24 cellular contexts compared by ENCODE assay signal in genomic region chr5:176188506-176189193, GRCh38.
"Had no signal": no experiment of that assay in that cellular context is flagged by ENCODE, and none has a peak within 500 bp of the region (broad histone marks: within the 10 kb centered on the region; RNA-seq: fewer than 3 reads in every experiment).

No MANE protein-coding gene starts in this region.

- DNase-seq: activated CD4-positive, alpha-beta T cell treated with anti-CD3 and anti-CD28 coated beads for 48 hours; activated CD4-positive, alpha-beta T cell treated with anti-CD3 and anti-CD28 coated beads, Interleukin-2, amount 50 U/mL, for 4 hours; activated CD4-positive, CD25-positive, alpha-beta regulatory T cell treated with anti-CD3 and anti-CD28 coated beads, Interleukin-2, amount 50 U/mL, for 72 hours; activated CD8-positive, alpha-beta memory T cell treated with anti-CD3 and anti-CD28 coated beads, Interleukin-2, amount 50 U/mL, for 48 hours; activated CD8-positive, alpha-beta T cell treated with anti-CD3 and anti-CD28 coated beads, Interleukin-2, amount 10 ng/mL, durations not matched to agents 7 days and 5 days; activated naive CD4-positive, alpha-beta T cell treated with anti-CD3 and anti-CD28 coated beads, Interleukin-2, amount 50 U/mL, for 16 hours; activated naive CD8-positive, alpha-beta T cell treated with anti-CD3 and anti-CD28 coated beads, Interleukin-2, amount 10 ng/mL, durations not matched to agents 7 days and 5 days; activated T-cell treated with anti-CD3 and anti-CD28 coated beads, Interleukin-2, amount 50 U/mL, for 1 hour; anterior cingulate cortex; Kasumi-1; NCI-H1048; NCI-H146; NCI-H187 treated with DMSO at 0.1 percent for 48 hours; NCI-H2081 treated with DMSO at 0.1 percent for 48 hours; NCI-H446; NCI-H524; Peyer's patch; Right ventricle myocardium superior; SW 1271 had no signal

- H3K36me3 Mint-ChIP-seq: activated naive CD8-positive, alpha-beta T cell treated with anti-CD3 and anti-CD28 coated beads, Interleukin-2, amount 10 ng/mL, durations not matched to agents 7 days and 5 days; WTC11 had no signal

- H3K27ac ChIP-seq: adrenal gland, Peyer's patch, RWPE1, SJSA1 had no signal

- H3K4me1 ChIP-seq: Peyer's patch, SJSA1 had no signal

- H3K4me3 ChIP-seq: adrenal gland, Peyer's patch, SJSA1 had no signal

- H3K9me3 Mint-ChIP-seq: activated naive CD8-positive, alpha-beta T cell treated with anti-CD3 and anti-CD28 coated beads, Interleukin-2, amount 10 ng/mL, durations not matched to agents 7 days and 5 days; WTC11 had no signal

- H3K4me3 Mint-ChIP-seq: activated CD8-positive, alpha-beta T cell treated with anti-CD3 and anti-CD28 coated beads, Interleukin-2, amount 10 ng/mL, durations not matched to agents 7 days and 5 days; activated naive CD8-positive, alpha-beta T cell treated with anti-CD3 and anti-CD28 coated beads, Interleukin-2, amount 10 ng/mL, durations not matched to agents 7 days and 5 days; WTC11 had no signal

- H3K4me1 Mint-ChIP-seq: activated naive CD8-positive, alpha-beta T cell treated with anti-CD3 and anti-CD28 coated beads, Interleukin-2, amount 10 ng/mL, durations not matched to agents 7 days and 5 days had no signal

- H3K27ac Mint-ChIP-seq: activated CD8-positive, alpha-beta T cell treated with anti-CD3 and anti-CD28 coated beads, Interleukin-2, amount 10 ng/mL, durations not matched to agents 7 days and 5 days; activated naive CD8-positive, alpha-beta T cell treated with anti-CD3 and anti-CD28 coated beads, Interleukin-2, amount 10 ng/mL, durations not matched to agents 7 days and 5 days; WTC11 had no signal

- H3K9me3 ChIP-seq: adrenal gland, Peyer's patch, SJSA1 had no signal

- H3K36me3 ChIP-seq: adrenal gland, Peyer's patch, SJSA1 had no signal

- H3K27me3 ChIP-seq: adrenal gland, Peyer's patch had no signal

- ATAC-seq: activated CD8-positive, alpha-beta T cell treated with anti-CD3 and anti-CD28 coated beads, Interleukin-2, amount 10 ng/mL, durations not matched to agents 7 days and 5 days; SK-N-SH treated with all-trans-retinoic acid at 6 μM for 48 hours; WTC11 had no signal
